Comparison of ENCODE assay signal across 6 cellular contexts in genomic region chr15:43829951-43830540, GRCh38. TPM values are rescaled to one million over a fixed set of nuclear protein-coding genes. Genes with fewer than 3 reads are reported as not detected.
"Had no signal": no experiment of that assay in that cellular context is flagged by ENCODE, and none has a peak within 500 bp of the region (broad histone marks: within the 10 kb centered on the region; RNA-seq: fewer than 3 reads in every experiment).

No MANE protein-coding gene starts in this region.

RNA-seq across cellular contexts. Expression of gene SERINC4, which starts 30.0 kb away (rescaled TPM):
- total RNA-seq: aorta, epithelial cell of proximal tubule, liver, smooth muscle cell, upper lobe of right lung had no signal
- polyA plus RNA-seq: hepatocyte had no signal
